ENCODE assay signal across 1 cellular context in the genomic region with DNA sequence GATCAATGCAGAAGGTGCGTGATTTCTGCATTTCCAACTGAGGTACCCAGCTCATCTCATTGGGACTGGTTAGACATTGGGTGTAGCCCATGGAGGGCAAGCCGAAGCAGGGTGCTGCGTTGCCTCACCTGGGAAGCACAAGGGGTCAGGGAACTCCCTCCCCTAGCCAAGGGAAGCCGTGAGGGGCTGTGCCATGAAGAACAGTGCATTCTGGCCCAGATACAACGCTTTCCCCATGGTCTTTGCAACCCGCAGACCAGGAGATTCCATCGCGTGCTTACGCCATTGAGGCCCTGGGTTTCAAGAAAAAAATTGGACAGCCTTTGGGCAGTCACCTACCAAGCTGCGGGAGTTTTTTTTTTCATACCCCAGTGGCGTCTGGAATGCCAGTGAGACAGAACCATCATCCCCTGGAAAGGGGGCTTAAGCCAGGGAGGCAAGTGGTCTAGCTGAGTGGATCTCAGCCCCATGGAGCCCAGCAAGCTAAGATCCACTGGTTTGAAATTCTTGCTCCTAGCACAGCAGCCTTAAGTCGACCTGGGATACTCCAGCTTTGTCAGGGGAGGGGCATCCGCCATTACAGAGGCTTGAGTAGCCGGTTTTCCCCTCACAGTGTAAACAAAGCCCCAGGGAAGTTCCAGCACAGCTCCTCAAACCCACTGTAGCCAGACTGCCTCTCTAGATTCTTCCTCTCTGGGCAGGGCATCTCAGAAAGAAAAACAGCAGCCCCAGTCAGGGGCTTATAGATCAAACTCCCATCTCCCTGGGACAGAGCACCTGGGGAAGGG.
TF ChIP-seq lines count a peak whose summit lies in the region.

No MANE protein-coding gene starts in this region.

TF ChIP-seq in HepG2, 621 proteins besides CTCF, POLR2A, EP300 and RAD21 (continued from another document):
- TF ChIP-seq, protein P1, sequence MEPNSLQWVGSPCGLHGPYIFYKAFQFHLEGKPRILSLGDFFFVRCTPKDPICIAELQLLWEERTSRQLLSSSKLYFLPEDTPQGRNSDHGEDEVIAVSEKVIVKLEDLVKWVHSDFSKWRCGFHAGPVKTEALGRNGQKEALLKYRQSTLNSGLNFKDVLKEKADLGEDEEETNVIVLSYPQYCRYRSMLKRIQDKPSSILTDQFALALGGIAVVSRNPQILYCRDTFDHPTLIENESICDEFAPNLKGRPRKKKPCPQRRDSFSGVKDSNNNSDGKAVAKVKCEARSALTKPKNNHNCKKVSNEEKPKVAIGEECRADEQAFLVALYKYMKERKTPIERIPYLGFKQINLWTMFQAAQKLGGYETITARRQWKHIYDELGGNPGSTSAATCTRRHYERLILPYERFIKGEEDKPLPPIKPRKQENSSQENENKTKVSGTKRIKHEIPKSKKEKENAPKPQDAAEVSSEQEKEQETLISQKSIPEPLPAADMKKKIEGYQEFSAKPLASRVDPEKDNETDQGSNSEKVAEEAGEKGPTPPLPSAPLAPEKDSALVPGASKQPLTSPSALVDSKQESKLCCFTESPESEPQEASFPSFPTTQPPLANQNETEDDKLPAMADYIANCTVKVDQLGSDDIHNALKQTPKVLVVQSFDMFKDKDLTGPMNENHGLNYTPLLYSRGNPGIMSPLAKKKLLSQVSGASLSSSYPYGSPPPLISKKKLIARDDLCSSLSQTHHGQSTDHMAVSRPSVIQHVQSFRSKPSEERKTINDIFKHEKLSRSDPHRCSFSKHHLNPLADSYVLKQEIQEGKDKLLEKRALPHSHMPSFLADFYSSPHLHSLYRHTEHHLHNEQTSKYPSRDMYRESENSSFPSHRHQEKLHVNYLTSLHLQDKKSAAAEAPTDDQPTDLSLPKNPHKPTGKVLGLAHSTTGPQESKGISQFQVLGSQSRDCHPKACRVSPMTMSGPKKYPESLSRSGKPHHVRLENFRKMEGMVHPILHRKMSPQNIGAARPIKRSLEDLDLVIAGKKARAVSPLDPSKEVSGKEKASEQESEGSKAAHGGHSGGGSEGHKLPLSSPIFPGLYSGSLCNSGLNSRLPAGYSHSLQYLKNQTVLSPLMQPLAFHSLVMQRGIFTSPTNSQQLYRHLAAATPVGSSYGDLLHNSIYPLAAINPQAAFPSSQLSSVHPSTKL (CRISPR knock-in tag; IDR thresholded peaks at IDR 0.05): no peak
- TF ChIP-seq ZNF501 (CRISPR knock-in tag; IDR thresholded peaks at IDR 0.05) (0 out of 2 replicates have a peak, but pooled peaks have one; percentile 56), ZNF644 (CRISPR knock-in tag; IDR thresholded peaks at IDR 0.05; ENCODE audit: low read depth) (no peak), PRMT3 (CRISPR knock-in tag; IDR thresholded peaks at IDR 0.05; ENCODE audit: borderline replicate concordance, low read depth) (0 out of 2 replicates have a peak, but pooled peaks have one; percentile 26), ZNF83 (CRISPR knock-in tag; IDR thresholded peaks at IDR 0.05; ENCODE audit: borderline replicate concordance) (no peak), ZNF546 (CRISPR knock-in tag; conservative IDR thresholded peaks at IDR 0.05) (peak; percentile 52; the same call in 1 of the 2 replicates), ZNF607 (CRISPR knock-in tag; IDR thresholded peaks at IDR 0.05; ENCODE audit: borderline replicate concordance) (peak; percentile 23; the same call in 1 of the 2 replicates), POLR2AphosphoS5 (IDR thresholded peaks at IDR 0.05; ENCODE audit: low read depth, low read length) (peak; percentile 48), ZNF776 (CRISPR knock-in tag; IDR thresholded peaks at IDR 0.05) (0 out of 2 replicates have a peak, but pooled peaks have one; percentile 39), POGZ (CRISPR knock-in tag; IDR thresholded peaks at IDR 0.05) (peak; percentile 57; the same call in 1 of the 2 replicates)
- TF ChIP-seq, protein P2, sequence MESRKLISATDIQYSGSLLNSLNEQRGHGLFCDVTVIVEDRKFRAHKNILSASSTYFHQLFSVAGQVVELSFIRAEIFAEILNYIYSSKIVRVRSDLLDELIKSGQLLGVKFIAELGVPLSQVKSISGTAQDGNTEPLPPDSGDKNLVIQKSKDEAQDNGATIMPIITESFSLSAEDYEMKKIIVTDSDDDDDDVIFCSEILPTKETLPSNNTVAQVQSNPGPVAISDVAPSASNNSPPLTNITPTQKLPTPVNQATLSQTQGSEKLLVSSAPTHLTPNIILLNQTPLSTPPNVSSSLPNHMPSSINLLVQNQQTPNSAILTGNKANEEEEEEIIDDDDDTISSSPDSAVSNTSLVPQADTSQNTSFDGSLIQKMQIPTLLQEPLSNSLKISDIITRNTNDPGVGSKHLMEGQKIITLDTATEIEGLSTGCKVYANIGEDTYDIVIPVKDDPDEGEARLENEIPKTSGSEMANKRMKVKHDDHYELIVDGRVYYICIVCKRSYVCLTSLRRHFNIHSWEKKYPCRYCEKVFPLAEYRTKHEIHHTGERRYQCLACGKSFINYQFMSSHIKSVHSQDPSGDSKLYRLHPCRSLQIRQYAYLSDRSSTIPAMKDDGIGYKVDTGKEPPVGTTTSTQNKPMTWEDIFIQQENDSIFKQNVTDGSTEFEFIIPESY (CRISPR knock-in tag; IDR thresholded peaks at IDR 0.05): peak; percentile 66
- TF ChIP-seq, protein P3, sequence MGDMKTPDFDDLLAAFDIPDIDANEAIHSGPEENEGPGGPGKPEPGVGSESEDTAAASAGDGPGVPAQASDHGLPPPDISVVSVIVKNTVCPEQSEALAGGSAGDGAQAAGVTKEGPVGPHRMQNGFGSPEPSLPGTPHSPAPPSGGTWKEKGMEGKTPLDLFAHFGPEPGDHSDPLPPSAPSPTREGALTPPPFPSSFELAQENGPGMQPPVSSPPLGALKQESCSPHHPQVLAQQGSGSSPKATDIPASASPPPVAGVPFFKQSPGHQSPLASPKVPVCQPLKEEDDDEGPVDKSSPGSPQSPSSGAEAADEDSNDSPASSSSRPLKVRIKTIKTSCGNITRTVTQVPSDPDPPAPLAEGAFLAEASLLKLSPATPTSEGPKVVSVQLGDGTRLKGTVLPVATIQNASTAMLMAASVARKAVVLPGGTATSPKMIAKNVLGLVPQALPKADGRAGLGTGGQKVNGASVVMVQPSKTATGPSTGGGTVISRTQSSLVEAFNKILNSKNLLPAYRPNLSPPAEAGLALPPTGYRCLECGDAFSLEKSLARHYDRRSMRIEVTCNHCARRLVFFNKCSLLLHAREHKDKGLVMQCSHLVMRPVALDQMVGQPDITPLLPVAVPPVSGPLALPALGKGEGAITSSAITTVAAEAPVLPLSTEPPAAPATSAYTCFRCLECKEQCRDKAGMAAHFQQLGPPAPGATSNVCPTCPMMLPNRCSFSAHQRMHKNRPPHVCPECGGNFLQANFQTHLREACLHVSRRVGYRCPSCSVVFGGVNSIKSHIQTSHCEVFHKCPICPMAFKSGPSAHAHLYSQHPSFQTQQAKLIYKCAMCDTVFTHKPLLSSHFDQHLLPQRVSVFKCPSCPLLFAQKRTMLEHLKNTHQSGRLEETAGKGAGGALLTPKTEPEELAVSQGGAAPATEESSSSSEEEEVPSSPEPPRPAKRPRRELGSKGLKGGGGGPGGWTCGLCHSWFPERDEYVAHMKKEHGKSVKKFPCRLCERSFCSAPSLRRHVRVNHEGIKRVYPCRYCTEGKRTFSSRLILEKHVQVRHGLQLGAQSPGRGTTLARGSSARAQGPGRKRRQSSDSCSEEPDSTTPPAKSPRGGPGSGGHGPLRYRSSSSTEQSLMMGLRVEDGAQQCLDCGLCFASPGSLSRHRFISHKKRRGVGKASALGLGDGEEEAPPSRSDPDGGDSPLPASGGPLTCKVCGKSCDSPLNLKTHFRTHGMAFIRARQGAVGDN (CRISPR knock-in tag; IDR thresholded peaks at IDR 0.05): peak; percentile 52
- TF ChIP-seq, protein P4, sequence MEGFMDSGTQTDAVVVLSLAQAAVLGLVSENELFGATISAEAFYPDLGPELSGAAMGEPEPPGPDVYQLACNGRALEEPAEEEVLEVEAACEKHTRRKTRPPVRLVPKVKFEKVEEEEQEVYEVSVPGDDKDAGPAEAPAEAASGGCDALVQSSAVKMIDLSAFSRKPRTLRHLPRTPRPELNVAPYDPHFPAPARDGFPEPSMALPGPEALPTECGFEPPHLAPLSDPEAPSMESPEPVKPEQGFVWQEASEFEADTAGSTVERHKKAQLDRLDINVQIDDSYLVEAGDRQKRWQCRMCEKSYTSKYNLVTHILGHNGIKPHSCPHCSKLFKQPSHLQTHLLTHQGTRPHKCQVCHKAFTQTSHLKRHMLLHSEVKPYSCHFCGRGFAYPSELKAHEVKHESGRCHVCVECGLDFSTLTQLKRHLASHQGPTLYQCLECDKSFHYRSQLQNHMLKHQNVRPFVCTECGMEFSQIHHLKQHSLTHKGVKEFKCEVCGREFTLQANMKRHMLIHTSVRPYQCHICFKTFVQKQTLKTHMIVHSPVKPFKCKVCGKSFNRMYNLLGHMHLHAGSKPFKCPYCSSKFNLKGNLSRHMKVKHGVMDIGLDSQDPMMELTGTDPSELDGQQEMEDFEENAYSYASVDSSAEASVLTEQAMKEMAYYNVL (CRISPR knock-in tag; IDR thresholded peaks at IDR 0.05; ENCODE audit: borderline replicate concordance): 0 out of 2 replicates have a peak, but pooled peaks have one; percentile 51
- TF ChIP-seq, protein P5, sequence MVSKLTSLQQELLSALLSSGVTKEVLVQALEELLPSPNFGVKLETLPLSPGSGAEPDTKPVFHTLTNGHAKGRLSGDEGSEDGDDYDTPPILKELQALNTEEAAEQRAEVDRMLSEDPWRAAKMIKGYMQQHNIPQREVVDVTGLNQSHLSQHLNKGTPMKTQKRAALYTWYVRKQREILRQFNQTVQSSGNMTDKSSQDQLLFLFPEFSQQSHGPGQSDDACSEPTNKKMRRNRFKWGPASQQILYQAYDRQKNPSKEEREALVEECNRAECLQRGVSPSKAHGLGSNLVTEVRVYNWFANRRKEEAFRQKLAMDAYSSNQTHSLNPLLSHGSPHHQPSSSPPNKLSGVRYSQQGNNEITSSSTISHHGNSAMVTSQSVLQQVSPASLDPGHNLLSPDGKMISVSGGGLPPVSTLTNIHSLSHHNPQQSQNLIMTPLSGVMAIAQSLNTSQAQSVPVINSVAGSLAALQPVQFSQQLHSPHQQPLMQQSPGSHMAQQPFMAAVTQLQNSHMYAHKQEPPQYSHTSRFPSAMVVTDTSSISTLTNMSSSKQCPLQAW (CRISPR knock-in tag; IDR thresholded peaks at IDR 0.05): 0 out of 2 replicates have a peak, but pooled peaks have one; percentile 59
